24 cellular contexts compared by ENCODE assay signal in genomic region chr13:35455022-35455421, GRCh38. TPM values are rescaled to one million over a fixed set of nuclear protein-coding genes. Genes with fewer than 3 reads are reported as not detected.
"Had no signal": no experiment of that assay in that cellular context is flagged by ENCODE, and none has a peak within 500 bp of the region (broad histone marks: within the 10 kb centered on the region; RNA-seq: fewer than 3 reads in every experiment).

No MANE protein-coding gene starts in this region.

- H3K27ac ChIP-seq: KMS-11, SJSA1, SK-N-MC had no signal

- H3K9me3 ChIP-seq: SJSA1 had no signal

- H3K4me2 ChIP-seq: KMS-11 had no signal

- ATAC-seq: K562 had no signal

- DNase-seq: Kasumi-1, MM.1S, NCI-H1092 treated with DMSO at 0.1 percent for 48 hours, NCI-H1436, NCI-H187, NCI-H2029, NCI-H2081 treated with DMSO at 0.1 percent for 48 hours, NCI-H2171, NCI-H226, NCI-H446, NCI-H510A, NCI-H524 treated with DMSO at 0.1 percent for 48 hours, NCI-H69, NCI-H774, Right ventricle myocardium superior, RPMI8226, SIG-M5 had no signal

- H3K36me3 ChIP-seq: SJSA1 had no signal

- H3K4me3 ChIP-seq: K562, SJSA1, SK-N-MC had no signal

- FAIRE-seq: K562, RCC 7860 had no signal

- H3K4me1 ChIP-seq: SJSA1 had no signal

- H3K9ac ChIP-seq: KMS-11 had no signal

RNA-seq across cellular contexts. Expression of gene MAB21L1, which starts 21.5 kb away (rescaled TPM):
- total RNA-seq: HT-29, K562 had no signal
- polyA plus RNA-seq: IgD-negative memory B cell, K562 had no signal
